ENCODE assay signal across 21 cellular contexts in genomic region chr15:59995568-59996349, GRCh38. TPM values are rescaled to one million over a fixed set of nuclear protein-coding genes. Genes with fewer than 3 reads are reported as not detected.
DNase-seq lines count a peak whose midpoint lies in the region; ATAC-seq and TF ChIP-seq lines count a peak whose summit lies in the region.
"Had no signal": no experiment of that assay in that cellular context is flagged by ENCODE, and none has a peak within 500 bp of the region (broad histone marks: within the 10 kb centered on the region; RNA-seq: fewer than 3 reads in every experiment).

No MANE protein-coding gene starts in this region.

- CTCF ChIA-PET in CD8-positive, alpha-beta memory T cell (lab: Charles Lee), result no interaction called here

- DNase-seq in CD8-positive, alpha-beta memory T cell, result no peak
- DNase-seq in GM10266 (ENCODE audit: extremely low spot score), result peak; percentile 18
- DNase-seq in left kidney (ENCODE audit: low read depth, low spot score), result peak; percentile 49
- no peak for DNase-seq in right cardiac atrium
- no peak for DNase-seq in SJCRH30
- DNase-seq in NCI-H748 treated with DMSO at 0.1 percent for 48 hours (lab: John Stamatoyannopoulos, UW), result no peak
- DNase-seq in hepatic stellate cell (ENCODE audit: low spot score), result no peak
- DNase-seq: DND-41; effector memory CD4-positive, alpha-beta T cell; kidney; NCI-H1417 treated with DMSO at 0.1 percent for 48 hours; NCI-H226; SHP77 treated with DMSO at 0.1 percent for 48 hours had no signal

- H3K36me3 Mint-ChIP-seq in CD8-positive, alpha-beta memory T cell, result no peaks in the 10 kb centered on the region
- H3K36me3 Mint-ChIP-seq in activated naive CD8-positive, alpha-beta T cell, result no peaks in the 10 kb centered on the region
- H3K36me3 Mint-ChIP-seq: mesothelial cell of epicardium had no signal

- H3K9me3 ChIP-seq in CD8-positive, alpha-beta memory T cell (ENCODE audit: low read length), result no peaks in the 10 kb centered on the region
- no peaks in the 10 kb centered on the region for H3K9me3 ChIP-seq in right cardiac atrium (ENCODE audit: control insufficient read depth, low read length)
- no peaks in the 10 kb centered on the region for H3K9me3 ChIP-seq in SJCRH30 (replicated peaks)
- H3K9me3 ChIP-seq: HAP-1, pancreas had no signal

- peak overlapping the region in 4 of 7 donors; percentile 1 to 59 (median 38) for H3K4me3 Mint-ChIP-seq in CD8-positive, alpha-beta memory T cell
- peak overlapping the region; percentile 44 for H3K4me3 Mint-ChIP-seq in activated naive CD8-positive, alpha-beta T cell
- H3K4me3 Mint-ChIP-seq: mesothelial cell of epicardium had no signal

- intact Hi-C loops in right cardiac atrium (cut with DNase I), result no loop called here

- peaks cover 79% of the 10 kb centered on the region for H3K27me3 ChIP-seq in CD8-positive, alpha-beta memory T cell (ENCODE audit: insufficient read depth, low read length, poor library complexity, severe bottlenecking)
- peaks cover 23% of the 10 kb centered on the region for H3K27me3 ChIP-seq in right cardiac atrium (ENCODE audit: control insufficient read depth, insufficient read depth)
- 0 out of 2 replicates have a peak, but pooled peaks cover 7% of the 10 kb centered on the region for H3K27me3 ChIP-seq in SJCRH30

- H3K4me1 ChIP-seq in CD8-positive, alpha-beta memory T cell (ENCODE audit: insufficient read depth, low read length), result peaks cover 22% of the 10 kb centered on the region
- H3K4me1 ChIP-seq in right cardiac atrium (ENCODE audit: control insufficient read depth, insufficient read depth, low read length) (no peaks in the 10 kb centered on the region), SJCRH30 (peaks cover 25% of the 10 kb centered on the region)
- H3K4me1 ChIP-seq: BLaER1, HAP-1 had no signal

- no peak for TF ChIP-seq CTCF in GM10266 (IDR thresholded peaks at IDR 0.05; ENCODE audit: control insufficient read depth, insufficient read depth, low read depth, missing control alignments)

- no peak overlapping the region for H3K27ac ChIP-seq in CD8-positive, alpha-beta memory T cell (ENCODE audit: low read depth, low read length)
- no peak overlapping the region for H3K27ac ChIP-seq in right cardiac atrium (ENCODE audit: low read length)
- no peak overlapping the region for H3K27ac ChIP-seq in SJCRH30
- H3K27ac ChIP-seq: BLaER1, pancreas had no signal

- H3K4me1 Mint-ChIP-seq in CD8-positive, alpha-beta memory T cell, result peaks cover 17 to 32% (median 28%) of the 10 kb centered on the region in 3 donors
- H3K4me1 Mint-ChIP-seq in activated naive CD8-positive, alpha-beta T cell (ENCODE audit: low read depth), result peaks cover 34% of the 10 kb centered on the region

- WGBS in right cardiac atrium, result 8% methylated on average over 25 of the region's 25 CpGs

- peaks cover 88 to 89% of the 10 kb centered on the region in 2 donors for H3K27me3 Mint-ChIP-seq in CD8-positive, alpha-beta memory T cell
- H3K27me3 Mint-ChIP-seq in activated naive CD8-positive, alpha-beta T cell, result peaks cover 61% of the 10 kb centered on the region

- no peak for ATAC-seq in right cardiac atrium

- POLR2A ChIA-PET in CD8-positive, alpha-beta memory T cell (lab: Charles Lee), result no interaction called here

- peak overlapping the region in 3 of 8 donors; percentile 37 to 77 (median 65) for H3K27ac Mint-ChIP-seq in CD8-positive, alpha-beta memory T cell
- no peak overlapping the region for H3K27ac Mint-ChIP-seq in activated naive CD8-positive, alpha-beta T cell
- H3K27ac Mint-ChIP-seq: activated naive CD4-positive, alpha-beta T cell treated with anti-CD3 and anti-CD28 coated beads, Interleukin-2, amount 50 U/mL, for 24 hours; mesothelial cell of epicardium had no signal

- H3K4me3 ChIP-seq in CD8-positive, alpha-beta memory T cell (ENCODE audit: low read length), result no peak overlapping the region
- H3K4me3 ChIP-seq in right cardiac atrium (ENCODE audit: low read length) (no peak overlapping the region), SJCRH30 (no peak overlapping the region)
- H3K4me3 ChIP-seq: HAP-1, pancreas had no signal

- peaks cover 0 to 19% (median 13%) of the 10 kb centered on the region in 5 donors for H3K9me3 Mint-ChIP-seq in CD8-positive, alpha-beta memory T cell
- no peaks in the 10 kb centered on the region for H3K9me3 Mint-ChIP-seq in activated naive CD8-positive, alpha-beta T cell (ENCODE audit: low read depth)
- H3K9me3 Mint-ChIP-seq: activated naive CD4-positive, alpha-beta T cell treated with anti-CD3 and anti-CD28 coated beads, Interleukin-2, amount 50 U/mL, for 24 hours; mesothelial cell of epicardium had no signal

- H3K36me3 ChIP-seq in CD8-positive, alpha-beta memory T cell (ENCODE audit: insufficient read depth, low read length), result no peaks in the 10 kb centered on the region
- no peaks in the 10 kb centered on the region for H3K36me3 ChIP-seq in SJCRH30
- H3K36me3 ChIP-seq: BLaER1, HAP-1, pancreas had no signal

RNA-seq across cellular contexts. Expression of gene FOXB1, which starts 8.4 kb away (rescaled TPM):
- total RNA-seq in CD8-positive, alpha-beta memory T cell, result under 1 TPM; 0.33 to 0.37 TPM
- 0.10 TPM for polyA plus RNA-seq in CD8-positive, alpha-beta memory T cell
- total RNA-seq in right cardiac atrium, result not detected
- not detected for polyA plus RNA-seq in right cardiac atrium
- total RNA-seq in SJCRH30 (2014; rRNA removed; shearing (Covaris generic)), result 0.51 and 0.76 TPM in 2 replicates
- total RNA-seq: bronchial epithelial cell, kidney, mesothelial cell of epicardium, pancreas, subcutaneous adipose tissue had no signal
- polyA plus RNA-seq: pancreas had no signal

Comparison
In these comparisons a context has a peak if more than half of its experiments do, and no peak if none do; other contexts are left out.
1. DNase-seq: peak in GM10266 (single experiment) and left kidney (single experiment); none in CD8-positive, alpha-beta memory T cell (0 of 5), right cardiac atrium (0 of 3), SJCRH30 (0 of 2), NCI-H748 treated with DMSO at 0.1 percent for 48 hours (single experiment) and hepatic stellate cell (single experiment).